ENCODE assay signal across 8 cellular contexts in genomic region chr20:14337400-14338171, GRCh38. TPM values are rescaled to one million over a fixed set of nuclear protein-coding genes. Genes with fewer than 3 reads are reported as not detected.
A peak's percentile ranks its signal among the peaks of the same experiment; 100 is the strongest.
DNase-seq lines count a peak whose midpoint lies in the region; ATAC-seq, FAIRE-seq and TF ChIP-seq lines count a peak whose summit lies in the region.

FLRT3 (minus strand) TSS chr20:14337612; CDS start chr20:14327506, 10,106 bp downstream.

- TF ChIP-seq POLR2A in H54 (IDR thresholded peaks at IDR 0.05; ENCODE audit: low read depth, low read length), result no peak

- no peaks in the 10 kb centered on the region for H3K4me1 Mint-ChIP-seq in stimulated activated effector memory CD8-positive, alpha-beta T cell treated with anti-CD3 and anti-CD28 coated beads, Interleukin-12 subunit alpha, Interleukin-12 subunit beta, amount 100 ng/mL, for 72 hours
- H3K4me1 Mint-ChIP-seq in CD8-positive, alpha-beta memory T cell, result no peaks in the 10 kb centered on the region

- no peaks in the 10 kb centered on the region for H4K20me1 ChIP-seq in OCI-LY7 (ENCODE audit: insufficient read depth, low read length)

- CTCF ChIA-PET in OCI-LY7 (lab: Charles Lee; ENCODE audit: unreplicated experiment), result no interaction called here
- CTCF ChIA-PET in CD8-positive, alpha-beta memory T cell (lab: Charles Lee), result no interaction called here

- no TSS peak for BruUV-seq in OCI-LY7 (replicated peaks; lab: Mats Ljungman, UMichigan)

- no peaks in the 10 kb centered on the region for H3K27me3 ChIP-seq in CD8-positive, alpha-beta memory T cell (ENCODE audit: insufficient read depth, low read length, poor library complexity, severe bottlenecking)

- peak within 1 kb of the TSS; percentile 50 to 74 for H3K9ac ChIP-seq in kidney (ENCODE audit: low read length in 2 of 2)

- FAIRE-seq in H54 (lab: Jason Lieb, UNC) (peak; percentile 96), kidney (lab: Jason Lieb, UNC) (peak; percentile 99)

- H3K27me3 Mint-ChIP-seq in CD8-positive, alpha-beta memory T cell, result no peaks in the 10 kb centered on the region

- no peak within 1 kb of the TSS; the same call in 1 of the 2 replicates for H3K4me2 ChIP-seq in OCI-LY7 (ENCODE audit: low read length)

- H3K27ac ChIP-seq in OCI-LY7 (ENCODE audit: low read depth, low read length, poor library complexity, severe bottlenecking), result no peak within 1 kb of the TSS
- H3K27ac ChIP-seq in cingulate gyrus (ENCODE audit: low read depth, low read length), result peak within 1 kb of the TSS; percentile 42
- H3K27ac ChIP-seq in kidney (ENCODE audit: low read depth in 2 of 2, low read length in 2 of 2), result peak within 1 kb of the TSS; percentile 27 to 71
- no peak within 1 kb of the TSS for H3K27ac ChIP-seq in CD8-positive, alpha-beta memory T cell (ENCODE audit: low read depth, low read length)

- H3K9me3 ChIP-seq in OCI-LY7 (ENCODE audit: low read length) (no peaks in the 10 kb centered on the region), kidney (ENCODE audit: control insufficient read depth in 1 of 2, low read length in 2 of 2) (no peaks in the 10 kb centered on the region)
- no peaks in the 10 kb centered on the region for H3K9me3 ChIP-seq in CD8-positive, alpha-beta memory T cell (ENCODE audit: low read length)

- H3K79me2 ChIP-seq in OCI-LY7 (ENCODE audit: insufficient read depth, low read depth, low read length), result no peaks in the 10 kb centered on the region

- H3K36me3 ChIP-seq in OCI-LY7 (ENCODE audit: insufficient read depth, low read length) (no peaks in the 10 kb centered on the region), kidney (ENCODE audit: control insufficient read depth in 1 of 2, insufficient read depth in 2 of 2, low read length in 2 of 2) (no peaks in the 10 kb centered on the region)
- no peaks in the 10 kb centered on the region for H3K36me3 ChIP-seq in CD8-positive, alpha-beta memory T cell (ENCODE audit: insufficient read depth, low read length)

- no peaks in the 10 kb centered on the region for H3K36me3 Mint-ChIP-seq in stimulated activated effector memory CD8-positive, alpha-beta T cell treated with anti-CD3 and anti-CD28 coated beads, Interleukin-12 subunit alpha, Interleukin-12 subunit beta, amount 100 ng/mL, for 72 hours
- H3K36me3 Mint-ChIP-seq in CD8-positive, alpha-beta memory T cell, result no peaks in the 10 kb centered on the region

- TF ChIP-seq CTCF in GM12865 (IDR thresholded peaks at IDR 0.05; ENCODE audit: insufficient read depth, low read depth, low read length, missing control alignments), result peak; percentile 74
- TF ChIP-seq CTCF in OCI-LY7 (conservative IDR thresholded peaks at IDR 0.05; ENCODE audit: low read length), result peak; percentile 73
- peak; percentile 84 for TF ChIP-seq CTCF in kidney (IDR thresholded peaks at IDR 0.05; ENCODE audit: borderline replicate concordance, extremely low read depth, insufficient read depth)

- POLR2A ChIA-PET in OCI-LY7 (lab: Charles Lee), result no interaction called here
- POLR2A ChIA-PET in CD8-positive, alpha-beta memory T cell (lab: Charles Lee), result no interaction called here

- intact Hi-C loops in OCI-LY7 (cut with micrococcal nuclease; ENCODE audit: unreplicated experiment), result no loop called here
- intact Hi-C loops in kidney (cut with DNase I), result no loop called here

- H3K27ac Mint-ChIP-seq in stimulated activated effector memory CD8-positive, alpha-beta T cell treated with anti-CD3 and anti-CD28 coated beads, Interleukin-12 subunit alpha, Interleukin-12 subunit beta, amount 100 ng/mL, for 72 hours, result no peak within 1 kb of the TSS
- H3K27ac Mint-ChIP-seq in CD8-positive, alpha-beta memory T cell, result no peak within 1 kb of the TSS

- peak within 1 kb of the TSS; percentile 35; the same call in 1 of the 2 replicates for H2AFZ ChIP-seq in OCI-LY7 (ENCODE audit: low read length)

- H3K4me1 ChIP-seq in OCI-LY7 (ENCODE audit: insufficient read depth, low read length, poor library complexity, severe bottlenecking) (no peaks in the 10 kb centered on the region), kidney (ENCODE audit: control insufficient read depth in 1 of 2, insufficient read depth in 1 of 2, low read depth in 1 of 2, low read length in 2 of 2) (no peaks in the 10 kb centered on the region)
- H3K4me1 ChIP-seq in CD8-positive, alpha-beta memory T cell (ENCODE audit: insufficient read depth, low read length), result no peaks in the 10 kb centered on the region

- H3K4me3 ChIP-seq in GM12865 (ENCODE audit: low read depth, low read length), result peak within 1 kb of the TSS; percentile 67
- no peak within 1 kb of the TSS for H3K4me3 ChIP-seq in OCI-LY7 (ENCODE audit: low read depth, low read length, poor library complexity, severe bottlenecking)
- H3K4me3 ChIP-seq in kidney (ENCODE audit: low read length in 2 of 2), result peak within 1 kb of the TSS; percentile 73 to 88
- no peak within 1 kb of the TSS for H3K4me3 ChIP-seq in CD8-positive, alpha-beta memory T cell (ENCODE audit: low read length)

- H3K9me3 Mint-ChIP-seq in stimulated activated effector memory CD8-positive, alpha-beta T cell treated with anti-CD3 and anti-CD28 coated beads, Interleukin-12 subunit alpha, Interleukin-12 subunit beta, amount 100 ng/mL, for 72 hours, result peaks cover 2% of the 10 kb centered on the region
- H3K9me3 Mint-ChIP-seq in CD8-positive, alpha-beta memory T cell, result peaks cover 0 to 36% (median 15%) of the 10 kb centered on the region in 5 donors

- DNase-seq in GM12865 (ENCODE audit: low read depth) (peak; percentile 90), H54 (ENCODE audit: insufficient read length, low spot score) (peak; percentile 30), KG1 (lab: John Stamatoyannopoulos, UW) (peak; percentile 12), OCI-LY7 (ENCODE audit: low spot score) (peak; percentile 43), kidney (peak; percentile 79)
- DNase-seq in stimulated activated effector memory CD8-positive, alpha-beta T cell treated with anti-CD3 and anti-CD28 coated beads, Interleukin-12 subunit alpha, Interleukin-12 subunit beta, amount 100 ng/mL, for 72 hours (ENCODE audit: low spot score in 2 of 2), result no peak
- DNase-seq in CD8-positive, alpha-beta memory T cell, result no peak

- no peak within 1 kb of the TSS for H3K4me3 Mint-ChIP-seq in stimulated activated effector memory CD8-positive, alpha-beta T cell treated with anti-CD3 and anti-CD28 coated beads, Interleukin-12 subunit alpha, Interleukin-12 subunit beta, amount 100 ng/mL, for 72 hours
- H3K4me3 Mint-ChIP-seq in CD8-positive, alpha-beta memory T cell, result no peak within 1 kb of the TSS

- peak; percentile 21 for ATAC-seq in stimulated activated effector memory CD8-positive, alpha-beta T cell treated with anti-CD3 and anti-CD28 coated beads, Interleukin-12 subunit alpha, Interleukin-12 subunit beta, amount 100 ng/mL, for 72 hours

- no peaks in the 10 kb centered on the region for H3K9me2 ChIP-seq in OCI-LY7 (ENCODE audit: insufficient read depth, low read length)

RNA-seq across cellular contexts. Expression of gene FLRT3, which starts in this region (rescaled TPM):
- total RNA-seq in OCI-LY7 (2014; rRNA removed; shearing (Covaris generic)), result not detected in 2 replicates
- total RNA-seq in OCI-LY7 (2022) (not detected in 2 replicates), kidney (70.3 TPM)
- 14.2 TPM for polyA plus RNA-seq in kidney (ENCODE audit: insufficient read depth, low read depth, low replicate concordance)
- not detected for total RNA-seq in CD8-positive, alpha-beta memory T cell
- polyA plus RNA-seq in CD8-positive, alpha-beta memory T cell, result not detected

Comparison
In these comparisons a context has a peak if more than half of its experiments do, and no peak if none do; other contexts are left out.
1. RNA of gene FLRT3 (total RNA-seq): 70.3 TPM in kidney (single experiment); not detected in OCI-LY7 and not detected in CD8-positive, alpha-beta memory T cell; every median in the first group is over 10 times any median in the second.
2. RNA of gene FLRT3 (polyA plus RNA-seq): 14.2 TPM in kidney (single experiment); not detected in CD8-positive, alpha-beta memory T cell (single experiment); every median in the first group is over 10 times any median in the second.
3. Peak in DNase-seq in OCI-LY7; RNA of the gene not detected or under 1 TPM.
4. DNase-seq: peak in GM12865 (single experiment), H54 (single experiment), KG1 (single experiment) and kidney (single experiment); none in stimulated activated effector memory CD8-positive, alpha-beta T cell treated with anti-CD3 and anti-CD28 coated beads, Interleukin-12 subunit alpha, Interleukin-12 subunit beta, amount 100 ng/mL, for 72 hours (0 of 2) and CD8-positive, alpha-beta memory T cell (0 of 5).
5. H3K4me3 ChIP-seq: peak in GM12865 (single experiment) and kidney (2 of 2); none in OCI-LY7 (single experiment) and CD8-positive, alpha-beta memory T cell (single experiment).
6. H3K27ac ChIP-seq: peak in cingulate gyrus (single experiment) and kidney (2 of 2); none in OCI-LY7 (single experiment) and CD8-positive, alpha-beta memory T cell (single experiment).
7. Peak in every context shown above with its lines, with median percentiles within 50 percentile points of each other: CTCF ChIP-seq.